15 cellular contexts compared by ENCODE assay signal in genomic region chr2:201887851-201888451, GRCh38.
A peak's percentile ranks its signal among the peaks of the same experiment; 100 is the strongest.
DNase-seq lines count a peak whose midpoint lies in the region; ATAC-seq and TF ChIP-seq lines count a peak whose summit lies in the region.
"Had no signal": no experiment of that assay in that cellular context is flagged by ENCODE, and none has a peak within 500 bp of the region (broad histone marks: within the 10 kb centered on the region; RNA-seq: fewer than 3 reads in every experiment).

No MANE protein-coding gene starts in this region.

- no peak overlapping the region for H3K27ac Mint-ChIP-seq in activated CD4-positive, alpha-beta memory T cell treated with anti-CD3 and anti-CD28 coated beads for 36 hours
- H3K27ac Mint-ChIP-seq: activated CD4-positive, alpha-beta T cell treated with anti-CD3 and anti-CD28 coated beads for 36 hours; dendritic cell treated with granulocyte-macrophage colony-stimulating factor and Interleukin-4, amounts not matched to agents 40 ng/mL and 50 ng/mL, for 4 days; natural killer cell treated with Interleukin-12 subunit alpha and Interleukin-12 subunit beta and Interleukin-15 and Interleukin-18, amount 100 ng/mL, for 72 hours had no signal

- H3K4me3 ChIP-seq in SJSA1 = peak overlapping the region; percentile 12
- peak overlapping the region; percentile 31 to 41 for H3K4me3 ChIP-seq in gastroesophageal sphincter
- peak overlapping the region; percentile 15 for H3K4me3 ChIP-seq in retinal pigment epithelial cell (ENCODE audit: low read length)

- no peaks in the 10 kb centered on the region for H3K36me3 ChIP-seq in SJSA1
- no peaks in the 10 kb centered on the region for H3K36me3 ChIP-seq in gastroesophageal sphincter

- ATAC-seq in gastroesophageal sphincter = no peak
- no peak for ATAC-seq in GM19452 (IDR thresholded peaks at IDR 0.05; ENCODE audit: unreplicated experiment)
- ATAC-seq in HG02884 (IDR thresholded peaks at IDR 0.05; ENCODE audit: unreplicated experiment) = no peak
- ATAC-seq: activated CD4-positive, alpha-beta T cell treated with anti-CD3 and anti-CD28 coated beads for 36 hours; natural killer cell treated with Interleukin-12 subunit alpha and Interleukin-12 subunit beta and Interleukin-15 and Interleukin-18, amount 100 ng/mL, for 72 hours had no signal

- no peak for TF ChIP-seq EP300 in gastroesophageal sphincter (IDR thresholded peaks at IDR 0.05)

- CTCF ChIA-PET in HEK293T (lab: Yijun Ruan, JAX) = no interaction called here
- CTCF ChIA-PET in activated CD4-positive, alpha-beta memory T cell treated with anti-CD3 and anti-CD28 coated beads for 36 hours (lab: Charles Lee) = interaction anchor here (2.0 kb wide), 1 partner anchor 208 kb away, joined by 4 read pairs; no protein-coding TSS in a partner anchor

- H3K27me3 ChIP-seq in SJSA1 (replicated peaks) (no peaks in the 10 kb centered on the region), gastroesophageal sphincter (no peaks in the 10 kb centered on the region)

- H3K36me3 Mint-ChIP-seq in activated CD4-positive, alpha-beta memory T cell treated with anti-CD3 and anti-CD28 coated beads for 36 hours = no peaks in the 10 kb centered on the region
- H3K36me3 Mint-ChIP-seq: natural killer cell treated with Interleukin-12 subunit alpha and Interleukin-12 subunit beta and Interleukin-15 and Interleukin-18, amount 100 ng/mL, for 72 hours had no signal

- TF ChIP-seq CTCF in gastroesophageal sphincter (IDR thresholded peaks at IDR 0.05) (no peak), retinal pigment epithelial cell (conservative IDR thresholded peaks at IDR 0.05; ENCODE audit: low read depth, low read length) (no peak)

- peaks cover 29% of the 10 kb centered on the region for H3K27me3 Mint-ChIP-seq in activated CD4-positive, alpha-beta memory T cell treated with anti-CD3 and anti-CD28 coated beads for 36 hours

- POLR2A ChIA-PET in HEK293T (lab: Yijun Ruan, JAX) = no interaction called here
- POLR2A ChIA-PET in activated CD4-positive, alpha-beta memory T cell treated with anti-CD3 and anti-CD28 coated beads for 36 hours (lab: Charles Lee) = interaction anchor here (0.7 kb wide), 1 partner anchor 466 kb away, joined by 3 read pairs; no protein-coding TSS in a partner anchor

- intact Hi-C loops in activated CD4-positive, alpha-beta memory T cell treated with anti-CD3 and anti-CD28 coated beads for 36 hours (cut with micrococcal nuclease) = no loop called here

- H3K4me1 ChIP-seq in SJSA1 (replicated peaks) = peaks cover 38% of the 10 kb centered on the region
- H3K4me1 ChIP-seq in gastroesophageal sphincter = peaks cover 5 to 29% (median 5%) of the 10 kb centered on the region in 3 donors

- no peak overlapping the region for H3K4me3 Mint-ChIP-seq in activated CD4-positive, alpha-beta memory T cell treated with anti-CD3 and anti-CD28 coated beads for 36 hours
- H3K4me3 Mint-ChIP-seq: activated CD4-positive, alpha-beta T cell treated with anti-CD3 and anti-CD28 coated beads for 36 hours; dendritic cell treated with granulocyte-macrophage colony-stimulating factor and Interleukin-4, amounts not matched to agents 40 ng/mL and 50 ng/mL, for 4 days; natural killer cell treated with Interleukin-12 subunit alpha and Interleukin-12 subunit beta and Interleukin-15 and Interleukin-18, amount 100 ng/mL, for 72 hours had no signal

- WGBS in gastroesophageal sphincter (ENCODE audit: low coverage in 1 of 2), 2 donors = 12 to 15% methylated on average over 8 to 9 of the region's 9 CpGs

- H3K9me3 ChIP-seq in SJSA1 (replicated peaks) = no peaks in the 10 kb centered on the region
- H3K9me3 ChIP-seq in gastroesophageal sphincter = no peaks in the 10 kb centered on the region

- H3K9me3 Mint-ChIP-seq in activated CD4-positive, alpha-beta memory T cell treated with anti-CD3 and anti-CD28 coated beads for 36 hours = no peaks in the 10 kb centered on the region
- H3K9me3 Mint-ChIP-seq: dendritic cell treated with granulocyte-macrophage colony-stimulating factor and Interleukin-4, amounts not matched to agents 40 ng/mL and 50 ng/mL, for 4 days; natural killer cell treated with Interleukin-12 subunit alpha and Interleukin-12 subunit beta and Interleukin-15 and Interleukin-18, amount 100 ng/mL, for 72 hours had no signal

- peak; percentile 41 for DNase-seq in HEK293T (ENCODE audit: extremely low spot score)
- no peak for DNase-seq in SJSA1 (ENCODE audit: low read depth in 1 of 2, low spot score in 2 of 2)
- no peak for DNase-seq in retinal pigment epithelial cell (ENCODE audit: low read depth)
- no peak for DNase-seq in activated CD8-positive, alpha-beta memory T cell treated with anti-CD3 and anti-CD28 coated beads, Interleukin-2, amount 50 U/mL, for 4 hours
- DNase-seq in activated CD4-positive, alpha-beta memory T cell treated with anti-CD3 and anti-CD28 coated beads for 36 hours = no peak
- DNase-seq: activated CD4-positive, alpha-beta T cell treated with anti-CD3 and anti-CD28 coated beads for 36 hours; DMS53; NCI-H226; SIG-M5 had no signal

- H3K4me1 Mint-ChIP-seq in activated CD4-positive, alpha-beta memory T cell treated with anti-CD3 and anti-CD28 coated beads for 36 hours (ENCODE audit: low read depth) = no peaks in the 10 kb centered on the region
- H3K4me1 Mint-ChIP-seq: activated CD4-positive, alpha-beta T cell treated with anti-CD3 and anti-CD28 coated beads for 36 hours had no signal

- TF ChIP-seq POLR2A in gastroesophageal sphincter (IDR thresholded peaks at IDR 0.05) = no peak

- no peak overlapping the region for H3K27ac ChIP-seq in SJSA1
- peak overlapping the region in 2 of 4 donors; percentile 17 to 34 for H3K27ac ChIP-seq in gastroesophageal sphincter
- H3K27ac ChIP-seq: KMS-11 had no signal

TF ChIP-seq in HEK293T, 16 proteins besides CTCF, POLR2A, EP300 and RAD21:
- TF ChIP-seq CTBP1 (IDR thresholded peaks at IDR 0.05; ENCODE audit: borderline replicate concordance) (no peak), ZNF384 (IDR thresholded peaks at IDR 0.05) (peak; percentile 89)
- TF ChIP-seq, protein P1, sequence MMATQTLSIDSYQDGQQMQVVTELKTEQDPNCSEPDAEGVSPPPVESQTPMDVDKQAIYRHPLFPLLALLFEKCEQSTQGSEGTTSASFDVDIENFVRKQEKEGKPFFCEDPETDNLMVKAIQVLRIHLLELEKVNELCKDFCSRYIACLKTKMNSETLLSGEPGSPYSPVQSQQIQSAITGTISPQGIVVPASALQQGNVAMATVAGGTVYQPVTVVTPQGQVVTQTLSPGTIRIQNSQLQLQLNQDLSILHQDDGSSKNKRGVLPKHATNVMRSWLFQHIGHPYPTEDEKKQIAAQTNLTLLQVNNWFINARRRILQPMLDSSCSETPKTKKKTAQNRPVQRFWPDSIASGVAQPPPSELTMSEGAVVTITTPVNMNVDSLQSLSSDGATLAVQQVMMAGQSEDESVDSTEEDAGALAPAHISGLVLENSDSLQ (IDR thresholded peaks at IDR 0.05) = peak; percentile 85
